19 cellular contexts compared by ENCODE assay signal in genomic region chr13:33997574-33997973, GRCh38.
"Had no signal": no experiment of that assay in that cellular context is flagged by ENCODE, and none has a peak within 500 bp of the region (broad histone marks: within the 10 kb centered on the region; RNA-seq: fewer than 3 reads in every experiment).

No MANE protein-coding gene starts in this region.

- H3K27me3 ChIP-seq: esophagus squamous epithelium, gastroesophageal sphincter, pancreas, suprapubic skin, thyroid gland, upper lobe of left lung, vagina had no signal

- H3K9me3 ChIP-seq: esophagus squamous epithelium, gastroesophageal sphincter, left ventricle myocardium inferior, pancreas, suprapubic skin, thyroid gland, upper lobe of left lung, vagina had no signal

- H3K4me3 ChIP-seq: esophagus squamous epithelium, gastroesophageal sphincter, left ventricle myocardium inferior, lung, pancreas, smooth muscle cell, suprapubic skin, thyroid gland, upper lobe of left lung, vagina had no signal

- DNase-seq: dermis blood vessel endothelial cell; esophagus squamous epithelium; foreskin fibroblast; glutamatergic neuron; left ventricle myocardium inferior; mesenchymal stem cell; naive B cell; occipital lobe; pancreas; right cardiac atrium; stimulated activated CD4-positive, alpha-beta T cell treated with anti-CD3 and anti-CD28 coated beads, Interleukin-2, amount 100 ng/mL, for 48 hours; stimulated activated naive CD4-positive, alpha-beta T cell treated with Interleukin-2 at 50 U/mL for 16 hours; upper lobe of left lung had no signal

- ATAC-seq: gastroesophageal sphincter, pancreas, right cardiac atrium had no signal

- H3K27ac ChIP-seq: esophagus squamous epithelium, gastroesophageal sphincter, left ventricle myocardium inferior, pancreas, suprapubic skin, upper lobe of left lung, vagina had no signal

- H3K36me3 ChIP-seq: esophagus squamous epithelium, gastroesophageal sphincter, left ventricle myocardium inferior, pancreas, suprapubic skin, thyroid gland, upper lobe of left lung, vagina had no signal

- H3K4me1 ChIP-seq: pancreas, upper lobe of left lung, vagina had no signal
